In the genomic region with DNA sequence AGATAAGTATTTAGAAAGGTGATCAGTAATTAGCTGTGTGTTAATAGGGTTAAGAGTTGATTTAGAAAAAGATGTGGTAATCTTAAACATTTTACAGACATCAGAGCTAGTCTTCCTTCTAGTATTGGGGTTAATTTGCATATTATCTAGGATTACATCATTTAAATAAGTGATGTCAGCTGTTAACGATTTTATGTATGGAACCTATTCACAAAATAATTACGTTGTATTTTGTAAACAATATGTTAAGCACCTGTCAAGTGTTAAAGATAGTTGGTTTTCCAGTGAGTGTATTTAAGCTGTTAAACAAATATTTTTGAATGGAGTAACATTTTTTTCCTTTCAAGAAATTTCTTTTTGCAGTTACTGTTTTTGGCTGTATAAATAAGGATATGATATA, we compare ENCODE assay signal across 9 cellular contexts. TPM values are rescaled to one million over a fixed set of nuclear protein-coding genes. Genes with fewer than 3 reads are reported as not detected.
DNase-seq lines count a peak whose midpoint lies in the region; ATAC-seq, FAIRE-seq and TF ChIP-seq lines count a peak whose summit lies in the region.
"Had no signal": no experiment of that assay in that cellular context is flagged by ENCODE, and none has a peak within 500 bp of the region (broad histone marks: within the 10 kb centered on the region; RNA-seq: fewer than 3 reads in every experiment).

No MANE protein-coding gene starts in this region.

- H3K4me2 ChIP-seq in MM.1S (ENCODE audit: low read depth, low read length) (peak overlapping the region; percentile 27; the same call in 1 of the 2 replicates), K562 (ENCODE audit: insufficient read depth, low read length) (peak overlapping the region; percentile 16; the same call in 1 of the 2 replicates)

- in situ Hi-C loops in K562 (cut with MboI): no loop called here

- H3K9ac ChIP-seq in MM.1S (ENCODE audit: low read length) (no peak overlapping the region), K562 (ENCODE audit: insufficient read depth in 1 of 2, low read depth in 2 of 2, low read length in 2 of 2) (peak overlapping the region in 1 of 2 experiments; percentile 88; a peak in 2 of 4 replicates)

- H3K9me3 ChIP-seq in MM.1S (replicated peaks; ENCODE audit: insufficient read depth, low read length) (no peaks in the 10 kb centered on the region), K562 (replicated peaks; ENCODE audit: control insufficient read depth, insufficient read depth, low read depth, low read length) (no peaks in the 10 kb centered on the region)

- H3K36me3 ChIP-seq in MM.1S (replicated peaks; ENCODE audit: insufficient read depth, low read length) (no peaks in the 10 kb centered on the region; the same call in 1 of the 2 replicates), K562 (ENCODE audit: control insufficient read depth, insufficient read depth, low read length) (peaks cover 32% of the 10 kb centered on the region)

- no peak for TF ChIP-seq CTCF in MM.1S (IDR thresholded peaks at IDR 0.05; ENCODE audit: low read length)
- no peak for TF ChIP-seq CTCF in K562 (IDR thresholded peaks at IDR 0.05 in 2 of 3, conservative IDR thresholded peaks at IDR 0.05 in 1 of 3; ENCODE audit: insufficient read depth in 2 of 3, low read depth in 1 of 3, low read length in 3 of 3)
- TF ChIP-seq CTCF in nephron progenitor cell (IDR thresholded peaks at IDR 0.05): no peak

- H3K79me2 ChIP-seq in MM.1S (ENCODE audit: low read length) (peaks cover 73% of the 10 kb centered on the region), K562 (ENCODE audit: control insufficient read depth, insufficient read depth, low read length) (peaks cover 73% of the 10 kb centered on the region)

- peaks cover 8% of the 10 kb centered on the region; the same call in 1 of the 2 replicates for H3F3A ChIP-seq in MM.1S (ENCODE audit: insufficient read depth, low read length)

- TF ChIP-seq POLR2A in K562 (conservative IDR thresholded peaks at IDR 0.05): no peak

- no peak overlapping the region for H3K27ac Mint-ChIP-seq in nephron progenitor cell

- H3K4me3 Mint-ChIP-seq in nephron progenitor cell: peak overlapping the region; percentile 98

- H3K27ac ChIP-seq in MM.1S (ENCODE audit: low read length) (no peak overlapping the region), K562 (ENCODE audit: extremely low read depth, low read depth, low read length) (peak overlapping the region; percentile 86; the same call in 2 of the 3 replicates)

- H4K20me1 ChIP-seq in MM.1S (ENCODE audit: insufficient read depth, low read length): 0 out of 2 replicates have a peak, but pooled peaks cover 4% of the 10 kb centered on the region
- no peaks in the 10 kb centered on the region; the same call in 1 of the 2 replicates for H4K20me1 ChIP-seq in K562 (replicated peaks; ENCODE audit: control insufficient read depth, insufficient read depth, low read length)

- H3K9me3 Mint-ChIP-seq in nephron progenitor cell: no peaks in the 10 kb centered on the region

- ATAC-seq in K562 (no peak), GM21825 (IDR thresholded peaks at IDR 0.05; ENCODE audit: unreplicated experiment) (no peak)

- H3K4me3 ChIP-seq in MM.1S (ENCODE audit: low read length) (no peak overlapping the region), K562 (peak overlapping the region; percentile 64)

- DNase-seq in NCI-H1105 treated with DMSO at 0.1 percent for 48 hours (lab: John Stamatoyannopoulos, UW) (peak; percentile 5), NCI-H1105 (lab: John Stamatoyannopoulos, UW) (no peak), MM.1S (no peak), K562 (ENCODE audit: extremely low read depth in 1 of 4, low spot score in 3 of 4) (no peak), nephron progenitor cell (no peak), glomerular visceral epithelial cell (ENCODE audit: extremely low spot score) (no peak), mucosa of gallbladder (ENCODE audit: low spot score) (no peak)
- DNase-seq: hypothalamus had no signal

- TF ChIP-seq EP300 in K562 (IDR thresholded peaks at IDR 0.05; ENCODE audit: low read length): no peak

- intact Hi-C loops in K562 (cut with micrococcal nuclease): loop anchor here (1.0 to 10.0 kb wide), 5 partner anchors 63 to 424 kb away; a partner anchor contains a TSS

- no peaks in the 10 kb centered on the region for H3K27me3 ChIP-seq in MM.1S (replicated peaks; ENCODE audit: insufficient read depth, low read length)
- no peaks in the 10 kb centered on the region for H3K27me3 ChIP-seq in K562 (ENCODE audit: control insufficient read depth in 2 of 2, insufficient read depth in 2 of 2, low read length in 2 of 2)

- H2AFZ ChIP-seq in MM.1S (ENCODE audit: low read length): no peak overlapping the region
- no peak overlapping the region for H2AFZ ChIP-seq in K562 (ENCODE audit: low read depth, low read length)

- peaks cover 58% of the 10 kb centered on the region for H3K4me1 Mint-ChIP-seq in nephron progenitor cell

- TF ChIP-seq RAD21 in K562 (CRISPR knock-in tag; conservative IDR thresholded peaks at IDR 0.05 in 1 of 2, IDR thresholded peaks at IDR 0.05 in 1 of 2): no peak

- H3K9me2 ChIP-seq in MM.1S (replicated peaks; ENCODE audit: insufficient read depth, low read length): no peaks in the 10 kb centered on the region

- no peak for FAIRE-seq in K562 (lab: Jason Lieb, UNC)

- POLR2A ChIA-PET in K562 (lab: Yijun Ruan, JAX): interaction anchor here (0.5 to 1.4 kb wide), 9 partner anchors 9 to 345 kb away, joined by 3 to 6 read pairs (median 4); no protein-coding TSS in a partner anchor

- H3K4me1 ChIP-seq in MM.1S (ENCODE audit: low read length): peaks cover 17% of the 10 kb centered on the region
- peaks cover 16 to 30% of the 10 kb centered on the region in 2 experiments for H3K4me1 ChIP-seq in K562 (replicated peaks in 1 of 2; ENCODE audit: control insufficient read depth in 2 of 2, insufficient read depth in 2 of 2, low read length in 2 of 2)

- peaks cover 42% of the 10 kb centered on the region for H3K36me3 Mint-ChIP-seq in nephron progenitor cell (ENCODE audit: low read depth)

- CTCF ChIA-PET in K562 (lab: Yijun Ruan, JAX; ENCODE audit: low intra/inter-chr PET ratio): no interaction called here

- H3K27me3 Mint-ChIP-seq in nephron progenitor cell (ENCODE audit: low read depth, poor library complexity): peaks cover 2% of the 10 kb centered on the region

- no TSS peak for BruUV-seq in K562 (replicated peaks; lab: Mats Ljungman, UMichigan)

- H3K9me1 ChIP-seq in K562 (ENCODE audit: control insufficient read depth, insufficient read depth, low read length): no peaks in the 10 kb centered on the region

- 6% methylated on average over 2 of the region's 2 CpGs for WGBS in K562 (ENCODE audit: insufficient coverage, low coverage, missing lambda C conversion rate)

RNA-seq across cellular contexts. Expression of a gene that starts 2.2 kb away (rescaled TPM):
- total RNA-seq in K562 (2011; cell fraction: chromatin; rRNA removed; ENCODE audit: low replicate concordance): 114 and 176 TPM in 2 replicates
- total RNA-seq in K562 (2011; cell fraction: nucleolus; rRNA removed): 54.0 and 57.9 TPM in 2 replicates
- 61.2 and 112 TPM in 2 replicates for total RNA-seq in K562 (2011; cell fraction: nucleoplasm; rRNA removed)
- total RNA-seq in K562 (2014; rRNA removed) (71.8 and 75.6 TPM in 2 replicates), K562 (2014; rRNA removed; fragmentation: Illumina TruSeq; extraction: Trizol) (96.8 and 120 TPM in 2 replicates), K562 (2015; rRNA removed; fragmentation: Illumina TruSeq; extraction: Trizol) (69.4 and 76.0 TPM in 2 replicates), K562 (2021) (109 and 111 TPM in 2 replicates), mucosa of gallbladder (42.5 TPM)
- polyA plus RNA-seq in K562 (2011; rRNA removed) (22.8 and 40.4 TPM in 2 replicates), K562 (2014; fragmentation: Illumina TruSeq; extraction: Trizol) (41.4 and 46.7 TPM in 2 replicates), K562 (2014; fragmentation: Nextera tagmentation; extraction: Ambion mirVana) (10 to 100 TPM; 25.9 to 36.8 TPM), K562 (2014; rRNA removed) (25.9 and 38.0 TPM in 2 replicates)
- 20.4 and 29.5 TPM in 2 replicates for polyA plus RNA-seq in K562 (2011; cell fraction: cytosol; rRNA removed)
- 26.7 and 36.5 TPM in 2 replicates for polyA plus RNA-seq in K562 (2011; cell fraction: nucleus; rRNA removed)
- polyA plus RNA-seq in K562 (2012): 24.0 and 28.2 TPM in 2 replicates
- 134 and 161 TPM in 2 replicates for polyA minus RNA-seq in K562 (2011; rRNA and poly(A)+ RNA removed)
- polyA minus RNA-seq in K562 (2011; cell fraction: cytosol; rRNA and poly(A)+ RNA removed): 33.9 and 43.4 TPM in 2 replicates
- polyA minus RNA-seq in K562 (2011; cell fraction: nucleus; rRNA and poly(A)+ RNA removed): 78.6 and 97.4 TPM in 2 replicates

RNA-seq across cellular contexts. Expression of a gene that starts 56.8 kb away (rescaled TPM):
- total RNA-seq in K562 (2011; cell fraction: chromatin; rRNA removed; ENCODE audit: low replicate concordance): 38.2 and 76.7 TPM in 2 replicates
- 120 and 131 TPM in 2 replicates for total RNA-seq in K562 (2011; cell fraction: nucleolus; rRNA removed)
- 54.9 and 77.7 TPM in 2 replicates for total RNA-seq in K562 (2011; cell fraction: nucleoplasm; rRNA removed)
- total RNA-seq in K562 (2014; rRNA removed) (17.5 and 34.9 TPM in 2 replicates), K562 (2014; rRNA removed; fragmentation: Illumina TruSeq; extraction: Trizol) (17.3 and 17.4 TPM in 2 replicates), K562 (2015; rRNA removed; fragmentation: Illumina TruSeq; extraction: Trizol) (13.8 and 14.7 TPM in 2 replicates), K562 (2021) (36.3 and 39.2 TPM in 2 replicates), mucosa of gallbladder (104 TPM)
- polyA plus RNA-seq in K562 (2011; rRNA removed) (84.8 and 84.9 TPM in 2 replicates), K562 (2014; fragmentation: Illumina TruSeq; extraction: Trizol) (25.3 and 30.4 TPM in 2 replicates), K562 (2014; fragmentation: Nextera tagmentation; extraction: Ambion mirVana) (100 to 1,000 TPM; 100 to 102 TPM), K562 (2014; rRNA removed) (36.0 and 58.0 TPM in 2 replicates)
- 66.6 and 67.4 TPM in 2 replicates for polyA plus RNA-seq in K562 (2011; cell fraction: cytosol; rRNA removed)
- 43.3 and 49.6 TPM in 2 replicates for polyA plus RNA-seq in K562 (2011; cell fraction: nucleus; rRNA removed)
- polyA plus RNA-seq in K562 (2012): 32.9 and 33.5 TPM in 2 replicates
- polyA minus RNA-seq in K562 (2011; rRNA and poly(A)+ RNA removed): 50.5 and 69.1 TPM in 2 replicates
- polyA minus RNA-seq in K562 (2011; cell fraction: cytosol; rRNA and poly(A)+ RNA removed): 20.9 and 37.0 TPM in 2 replicates
- 19.0 and 31.1 TPM in 2 replicates for polyA minus RNA-seq in K562 (2011; cell fraction: nucleus; rRNA and poly(A)+ RNA removed)
